ENCODE assay signal across 1 cellular context in the genomic region with DNA sequence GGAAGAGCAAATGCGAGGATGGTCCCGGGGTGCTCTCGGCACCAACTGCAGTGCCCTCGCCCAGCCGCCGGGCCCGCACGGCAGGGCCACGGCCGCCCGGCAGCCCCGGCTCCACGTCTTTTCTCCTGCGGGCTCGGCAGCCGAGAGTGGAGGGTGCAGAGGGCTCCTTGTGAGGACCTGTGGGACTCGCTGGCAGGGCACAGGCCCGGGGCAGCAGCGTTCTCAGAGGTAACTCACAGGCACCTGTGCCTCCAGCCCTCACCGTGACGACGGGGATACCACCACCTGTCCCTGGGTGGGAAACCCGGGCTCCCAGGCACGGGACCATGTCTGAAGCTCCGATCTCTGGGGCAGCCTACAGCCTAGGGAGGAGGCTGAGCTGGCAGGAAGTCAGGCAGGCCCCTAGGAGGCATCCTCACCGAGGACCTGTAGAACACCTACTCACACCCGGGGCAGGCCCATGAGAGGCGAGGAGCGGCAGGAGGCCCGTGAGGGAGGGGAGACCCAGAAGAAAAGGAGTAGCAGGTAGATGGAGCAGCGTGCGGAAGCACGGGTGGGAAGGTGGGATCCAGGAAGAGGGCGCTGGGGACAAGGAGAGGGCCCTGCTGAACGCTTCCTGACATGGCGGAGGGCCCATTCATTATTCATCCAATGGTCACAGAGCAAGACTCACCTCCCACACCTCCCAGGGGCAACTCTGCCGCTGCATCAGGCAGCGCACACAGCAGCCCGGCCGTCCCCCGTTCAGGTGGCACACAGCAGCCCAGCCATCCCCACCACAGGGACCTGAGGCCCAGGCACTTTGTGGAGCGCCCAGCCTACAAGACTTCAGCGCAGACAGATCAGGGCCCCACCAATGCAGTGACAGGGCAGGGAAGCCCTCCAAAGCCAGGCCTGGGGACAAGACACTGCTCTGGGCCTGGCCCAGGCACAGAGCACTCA.
TF ChIP-seq lines count a peak whose summit lies in the region.

No MANE protein-coding gene starts in this region.

TF ChIP-seq in H1, 55 proteins besides CTCF, POLR2A, EP300 and RAD21 (continued from another document):
- TF ChIP-seq EGR1 (IDR thresholded peaks at IDR 0.05; ENCODE audit: borderline replicate concordance, low read depth, low read length): no peak
